8 cellular contexts compared by ENCODE assay signal in genomic region chr12:51217133-51217967, GRCh38. TPM values are rescaled to one million over a fixed set of nuclear protein-coding genes. Genes with fewer than 3 reads are reported as not detected.
DNase-seq lines count a peak whose midpoint lies in the region; ATAC-seq and TF ChIP-seq lines count a peak whose summit lies in the region.

No MANE protein-coding gene starts in this region.

- peaks cover 0 to 8% (median 7%) of the 10 kb centered on the region in 5 donors for H3K36me3 Mint-ChIP-seq in naive thymus-derived CD4-positive, alpha-beta T cell

- POLR2A ChIA-PET in HEK293T (lab: Yijun Ruan, JAX): interaction anchor here (0.5 to 2.6 kb wide), 12 partner anchors 13 to 192 kb away, joined by 3 to 21 read pairs (median 4); partner anchors contain the start of genes CSRNP2, DAZAP2 and SLC11A2
- POLR2A ChIA-PET in naive thymus-derived CD4-positive, alpha-beta T cell (lab: Charles Lee): interaction anchor here (0.6 to 4.2 kb wide), 25 partner anchors 11 to 1106 kb away, joined by 3 to 128 read pairs (median 4); partner anchors contain the start of genes BIN2, CSRNP2, DAZAP2 and SMAGP

- peaks cover 13 to 40% (median 33%) of the 10 kb centered on the region in 7 donors for H3K4me1 Mint-ChIP-seq in naive thymus-derived CD4-positive, alpha-beta T cell

- TF ChIP-seq CTCF in GM10266 (IDR thresholded peaks at IDR 0.05; ENCODE audit: control insufficient read depth, insufficient read depth, low read depth, missing control alignments): peak; percentile 62
- peak in 2 of 6 experiments; percentile 19 for TF ChIP-seq CTCF in esophagus squamous epithelium (IDR thresholded peaks at IDR 0.05)

- H3K36me3 ChIP-seq in esophagus squamous epithelium: no peaks in the 10 kb centered on the region
- peaks cover 0 to 9% (median under 1%) of the 10 kb centered on the region in 3 experiments for H3K36me3 ChIP-seq in naive thymus-derived CD4-positive, alpha-beta T cell (ENCODE audit: control insufficient read depth in 2 of 3, insufficient read depth in 3 of 3, low read length in 3 of 3)

- H3K27me3 Mint-ChIP-seq in naive thymus-derived CD4-positive, alpha-beta T cell: no peaks in the 10 kb centered on the region

- CTCF ChIA-PET in HEK293T (lab: Yijun Ruan, JAX): interaction anchor here (1.3 kb wide), 1 partner anchor 10 kb away, joined by 3 read pairs; no protein-coding TSS in a partner anchor
- CTCF ChIA-PET in naive thymus-derived CD4-positive, alpha-beta T cell (lab: Charles Lee): interaction anchor here (0.6 to 2.0 kb wide), 7 partner anchors 12 to 124 kb away, joined by 3 to 6 read pairs (median 5); partner anchors contain the start of gene DAZAP2

- intact Hi-C loops in esophagus squamous epithelium (cut with DNase I): no loop called here
- intact Hi-C loops in naive thymus-derived CD4-positive, alpha-beta T cell (cut with micrococcal nuclease): loop anchor here (2.0 to 10.0 kb wide), 4 partner anchors 15 to 170 kb away; partner anchors contain the start of genes BIN2 (in 1 of the 2) and LETMD1 (in 1 of the 2)

- no peaks in the 10 kb centered on the region for H3K27me3 ChIP-seq in esophagus squamous epithelium
- no peaks in the 10 kb centered on the region for H3K27me3 ChIP-seq in naive thymus-derived CD4-positive, alpha-beta T cell (ENCODE audit: control insufficient read depth in 2 of 2, insufficient read depth in 2 of 2, low read length in 2 of 2)

- H3K9me3 Mint-ChIP-seq in naive thymus-derived CD4-positive, alpha-beta T cell: no peaks in the 10 kb centered on the region

- peak overlapping the region; percentile 82 to 98 (median 95) for H3K4me3 Mint-ChIP-seq in naive thymus-derived CD4-positive, alpha-beta T cell

- H3K27ac ChIP-seq in esophagus squamous epithelium (peak overlapping the region; percentile 91 to 98 (median 95)), temporal lobe (ENCODE audit: low read depth, low read length) (peak overlapping the region; percentile 89)
- H3K27ac ChIP-seq in naive thymus-derived CD4-positive, alpha-beta T cell (ENCODE audit: low read depth, low read length): peak overlapping the region; percentile 98

- DNase-seq in GM10266 (ENCODE audit: extremely low spot score) (peak; percentile 87), HEK293T (ENCODE audit: extremely low spot score) (peak; percentile 55), NCI-H69 (lab: John Stamatoyannopoulos, UW) (peak; percentile 72), activated T-helper 1 cell treated with Interleukin-2 at 50 U/mL for 16 hours (ENCODE audit: low read depth) (peak; percentile 37), esophagus squamous epithelium (lab: John Stamatoyannopoulos, UW) (no peak)
- peak in 8 of 9 donors; percentile 30 to 66 (median 48) for DNase-seq in naive thymus-derived CD4-positive, alpha-beta T cell

- H3K9me3 ChIP-seq in esophagus squamous epithelium: no peaks in the 10 kb centered on the region
- H3K9me3 ChIP-seq in naive thymus-derived CD4-positive, alpha-beta T cell (ENCODE audit: control insufficient read depth in 2 of 3, low read length in 3 of 3): no peaks in the 10 kb centered on the region

- H3K27ac Mint-ChIP-seq in naive thymus-derived CD4-positive, alpha-beta T cell: peak overlapping the region; percentile 83 to 98 (median 96)

- peak in 1 of 4 donors; percentile 18 for TF ChIP-seq POLR2A in esophagus squamous epithelium (IDR thresholded peaks at IDR 0.05)

- peak overlapping the region; percentile 74 to 98 (median 92) for H3K4me3 ChIP-seq in esophagus squamous epithelium
- peak overlapping the region; percentile 90 for H3K4me3 ChIP-seq in naive thymus-derived CD4-positive, alpha-beta T cell (ENCODE audit: low read length)

- peaks cover 8 to 30% (median 10%) of the 10 kb centered on the region in 3 donors for H3K4me1 ChIP-seq in esophagus squamous epithelium
- H3K4me1 ChIP-seq in naive thymus-derived CD4-positive, alpha-beta T cell (ENCODE audit: control insufficient read depth in 2 of 2, insufficient read depth in 2 of 2, low read length in 2 of 2): peaks cover 10% of the 10 kb centered on the region in 2 donors

- 0 to 3% methylated on average over 3 to 14 of the region's 81 CpGs for WGBS in esophagus squamous epithelium, 2 donors

- peak; percentile 57 for ATAC-seq in naive thymus-derived CD4-positive, alpha-beta T cell
- no peak for ATAC-seq in GM18873 (IDR thresholded peaks at IDR 0.05; ENCODE audit: low FRiP score, unreplicated experiment)

TF ChIP-seq in HEK293T, 16 proteins besides CTCF, POLR2A, EP300 and RAD21:
- TF ChIP-seq FOXM1 (IDR thresholded peaks at IDR 0.05; ENCODE audit: borderline replicate concordance) (peak; percentile 38; the same call in 1 of the 2 replicates), ARNT (IDR thresholded peaks at IDR 0.05) (no peak)

RNA-seq across cellular contexts. Expression of gene POU6F1, which starts 0.5 kb away (rescaled TPM):
- 1 to 10 TPM in 2 of 4 donors, under 1 TPM in 2; 0.42 to 5.9 (median 1.7) TPM for total RNA-seq in esophagus squamous epithelium
- total RNA-seq in naive thymus-derived CD4-positive, alpha-beta T cell: 10 to 100 TPM in 4 of 5 experiments, 1 to 10 TPM in 1; 5.1 to 85.5 (median 33.5) TPM
- polyA plus RNA-seq in naive thymus-derived CD4-positive, alpha-beta T cell: 1 to 10 TPM; 1.8 to 4.7 TPM
- 11.3 TPM for total RNA-seq in temporal lobe

RNA-seq across cellular contexts. Expression of gene DAZAP2, which starts 21.3 kb away (rescaled TPM):
- total RNA-seq in esophagus squamous epithelium (100 to 1,000 TPM; 156 to 261 (median 188) TPM), temporal lobe (45.7 TPM)
- 100 to 1,000 TPM; 231 to 306 (median 271) TPM for total RNA-seq in naive thymus-derived CD4-positive, alpha-beta T cell
- polyA plus RNA-seq in naive thymus-derived CD4-positive, alpha-beta T cell: 1,000 to 10,000 TPM; 1,567 to 1,584 TPM

RNA-seq across cellular contexts. Expression of gene TFCP2, which starts 44.4 kb away (rescaled TPM):
- total RNA-seq in esophagus squamous epithelium (10 to 100 TPM; 10.8 to 12.0 (median 11.7) TPM), temporal lobe (21.9 TPM)
- total RNA-seq in naive thymus-derived CD4-positive, alpha-beta T cell: 10 to 100 TPM; 23.4 to 42.3 (median 36.6) TPM
- polyA plus RNA-seq in naive thymus-derived CD4-positive, alpha-beta T cell: 10 to 100 TPM; 10.8 to 16.6 TPM

RNA-seq across cellular contexts. Expression of gene SMAGP, which starts 52.9 kb away (rescaled TPM):
- total RNA-seq in esophagus squamous epithelium: 100 to 1,000 TPM in 3 of 4 donors, 10 to 100 TPM in 1; 97.8 to 169 (median 124) TPM
- 1 to 10 TPM; 1.5 to 7.4 (median 4.2) TPM for total RNA-seq in naive thymus-derived CD4-positive, alpha-beta T cell
- 10 to 100 TPM; 10.6 to 16.2 TPM for polyA plus RNA-seq in naive thymus-derived CD4-positive, alpha-beta T cell
- total RNA-seq in temporal lobe: 1.2 TPM
